6 cellular contexts compared by ENCODE assay signal in the genomic region with DNA sequence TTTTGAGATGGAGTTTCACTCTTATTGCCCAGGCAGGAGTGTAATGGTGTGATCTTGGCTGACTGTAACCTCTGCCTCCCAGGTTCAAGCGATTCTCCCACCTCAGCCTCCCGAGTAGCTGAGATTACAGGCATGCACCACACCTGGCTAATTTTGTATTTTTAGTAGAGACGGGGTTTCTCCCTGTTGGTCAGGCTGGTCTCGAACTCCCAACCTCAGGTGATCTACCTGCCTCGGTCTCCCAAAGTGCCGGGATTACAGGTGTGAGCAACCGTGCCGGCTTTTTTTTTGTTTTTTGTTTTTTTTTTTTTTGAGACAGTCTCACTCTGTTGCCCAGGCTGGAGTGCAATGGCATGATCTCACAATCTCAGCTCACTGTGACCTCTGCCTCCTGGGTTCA. TPM values are rescaled to one million over a fixed set of nuclear protein-coding genes. Genes with fewer than 3 reads are reported as not detected.
DNase-seq lines count a peak whose midpoint lies in the region; ATAC-seq and TF ChIP-seq lines count a peak whose summit lies in the region.
"Not testable (repeated sequence)": the region's sequence is repeated elsewhere in the genome, so short reads cannot be mapped to it uniquely, and the experiment has no call there.

No MANE protein-coding gene starts in this region.

- peak overlapping the region in 6 of 11 experiments; percentile 74 to 90 (median 82); a peak in 6 of 22 replicates for H3K27ac ChIP-seq in BLaER1 treated with 17β-estradiol and CSF1 and Interleukin-3, amounts not matched to agents 10 nM and 100 nM
- H3K27ac ChIP-seq in Peyer's patch (peak overlapping the region in 3 of 4 donors; percentile 75 to 98 (median 95)), colonic mucosa (peak overlapping the region; percentile 95), stomach (peak overlapping the region; percentile 88 to 94 (median 92))
- H3K27ac ChIP-seq in naive thymus-derived CD4-positive, alpha-beta T cell (ENCODE audit: low read depth, low read length), result not testable (repeated sequence)

- H3K9ac ChIP-seq in BLaER1 treated with 17β-estradiol and CSF1 and Interleukin-3, amounts not matched to agents 10 nM and 100 nM; colonic mucosa (ENCODE audit: low read depth in 2 of 2, low read length in 2 of 2): not testable (repeated sequence)

- H3K36me3 ChIP-seq in BLaER1 treated with 17β-estradiol and CSF1 and Interleukin-3, amounts not matched to agents 10 nM and 100 nM, result peaks cover 0 to 67% (median 34%) of the 10 kb centered on the region in 11 experiments; a peak in 17 of 22 replicates
- not testable (repeated sequence) for H3K36me3 ChIP-seq in Peyer's patch, colonic mucosa, stomach
- peaks cover 0 to 11% (median 0%) of the 10 kb centered on the region in 3 experiments for H3K36me3 ChIP-seq in naive thymus-derived CD4-positive, alpha-beta T cell (ENCODE audit: control insufficient read depth in 2 of 3, insufficient read depth in 3 of 3, low read length in 3 of 3)

- not testable (repeated sequence) for ATAC-seq in naive thymus-derived CD4-positive, alpha-beta T cell

- H3K9me3 Mint-ChIP-seq in activated T-cell treated with anti-CD3 and anti-CD28 coated beads, Interleukin-2, amount 50 U/mL, for 24 hours; naive thymus-derived CD4-positive, alpha-beta T cell: not testable (repeated sequence)

- CTCF ChIA-PET in naive thymus-derived CD4-positive, alpha-beta T cell (lab: Charles Lee), result not testable (repeated sequence)

- peak overlapping the region; percentile 40 for H3K27ac Mint-ChIP-seq in activated T-cell treated with anti-CD3 and anti-CD28 coated beads, Interleukin-2, amount 50 U/mL, for 24 hours
- H3K27ac Mint-ChIP-seq in naive thymus-derived CD4-positive, alpha-beta T cell, result peak overlapping the region in 5 of 9 donors; percentile 20 to 72 (median 59)

- not testable (repeated sequence) for TF ChIP-seq EP300 in stomach (IDR thresholded peaks at IDR 0.05)

- 82 to 94% (median 89%) methylated on average over 8 of the region's 8 CpGs for WGBS in stomach, 5 donors

- intact Hi-C loops in colonic mucosa (cut with DNase I); naive thymus-derived CD4-positive, alpha-beta T cell (cut with micrococcal nuclease); stomach (cut with DNase I; ENCODE audit: low total_unique reads): not testable (repeated sequence)

- H3K4me2 ChIP-seq in BLaER1 treated with 17β-estradiol and CSF1 and Interleukin-3, amounts not matched to agents 10 nM and 100 nM, result peak overlapping the region in 8 of 11 experiments; percentile 84 to 98 (median 90); a peak in 16 of 22 replicates

- H3K4me3 ChIP-seq in BLaER1 treated with 17β-estradiol and CSF1 and Interleukin-3, amounts not matched to agents 10 nM and 100 nM; Peyer's patch; colonic mucosa; naive thymus-derived CD4-positive, alpha-beta T cell (ENCODE audit: low read length); stomach: not testable (repeated sequence)

- H3K4me3 Mint-ChIP-seq in activated T-cell treated with anti-CD3 and anti-CD28 coated beads, Interleukin-2, amount 50 U/mL, for 24 hours, result not testable (repeated sequence)
- peak overlapping the region in 3 of 10 donors; percentile 2 to 72 (median 20) for H3K4me3 Mint-ChIP-seq in naive thymus-derived CD4-positive, alpha-beta T cell

- H3K27me3 Mint-ChIP-seq in activated T-cell treated with anti-CD3 and anti-CD28 coated beads, Interleukin-2, amount 50 U/mL, for 24 hours; naive thymus-derived CD4-positive, alpha-beta T cell: not testable (repeated sequence)

- not testable (repeated sequence) for H3K27me3 ChIP-seq in BLaER1 treated with 17β-estradiol and CSF1 and Interleukin-3, amounts not matched to agents 10 nM and 100 nM; Peyer's patch; colonic mucosa; naive thymus-derived CD4-positive, alpha-beta T cell (ENCODE audit: control insufficient read depth in 2 of 2, insufficient read depth in 2 of 2, low read length in 2 of 2); stomach

- H3K9me3 ChIP-seq in BLaER1 treated with 17β-estradiol and CSF1 and Interleukin-3, amounts not matched to agents 10 nM and 100 nM (replicated peaks in 1 of 11); Peyer's patch; colonic mucosa; naive thymus-derived CD4-positive, alpha-beta T cell (ENCODE audit: control insufficient read depth in 2 of 3, low read length in 3 of 3); stomach: not testable (repeated sequence)

- peaks cover 81 to 100% (median 96%) of the 10 kb centered on the region in 11 experiments for H4K20me1 ChIP-seq in BLaER1 treated with 17β-estradiol and CSF1 and Interleukin-3, amounts not matched to agents 10 nM and 100 nM

- TF ChIP-seq POLR2A in Peyer's patch (IDR thresholded peaks at IDR 0.05); stomach (IDR thresholded peaks at IDR 0.05): not testable (repeated sequence)

- H3K36me3 Mint-ChIP-seq in activated T-cell treated with anti-CD3 and anti-CD28 coated beads, Interleukin-2, amount 50 U/mL, for 24 hours (ENCODE audit: low read depth), result not testable (repeated sequence)
- peaks cover 0 to 12% (median 0%) of the 10 kb centered on the region in 5 donors for H3K36me3 Mint-ChIP-seq in naive thymus-derived CD4-positive, alpha-beta T cell

- H3K4me1 Mint-ChIP-seq in activated T-cell treated with anti-CD3 and anti-CD28 coated beads, Interleukin-2, amount 50 U/mL, for 24 hours (ENCODE audit: low read depth), result peaks cover 73% of the 10 kb centered on the region
- H3K4me1 Mint-ChIP-seq in naive thymus-derived CD4-positive, alpha-beta T cell, result peaks cover 41 to 77% (median 61%) of the 10 kb centered on the region in 7 donors

- TF ChIP-seq CTCF in Peyer's patch (IDR thresholded peaks at IDR 0.05); colonic mucosa (IDR thresholded peaks at IDR 0.05); stomach (IDR thresholded peaks at IDR 0.05): not testable (repeated sequence)

- POLR2A ChIA-PET in naive thymus-derived CD4-positive, alpha-beta T cell (lab: Charles Lee), result not testable (repeated sequence)

- peaks cover 87 to 100% (median 96%) of the 10 kb centered on the region in 10 experiments for H3K4me1 ChIP-seq in BLaER1 treated with 17β-estradiol and CSF1 and Interleukin-3, amounts not matched to agents 10 nM and 100 nM
- peaks cover 0 to 96% (median 38%) of the 10 kb centered on the region in 4 donors for H3K4me1 ChIP-seq in Peyer's patch
- peaks cover 58% of the 10 kb centered on the region for H3K4me1 ChIP-seq in colonic mucosa
- peaks cover 14 to 49% of the 10 kb centered on the region in 2 donors for H3K4me1 ChIP-seq in naive thymus-derived CD4-positive, alpha-beta T cell (ENCODE audit: control insufficient read depth in 2 of 2, insufficient read depth in 2 of 2, low read length in 2 of 2)
- H3K4me1 ChIP-seq in stomach, result peaks cover 87 to 99% (median 95%) of the 10 kb centered on the region in 4 donors

- DNase-seq in Peyer's patch; activated T-cell treated with anti-CD3 and anti-CD28 coated beads, Interleukin-2, amount 50 U/mL, for 24 hours; colonic mucosa; naive thymus-derived CD4-positive, alpha-beta T cell; stomach: not testable (repeated sequence)

RNA-seq across cellular contexts. Expression of gene DNM2, which starts 28.6 kb away (rescaled TPM):
- 100 to 1,000 TPM; 353 to 827 (median 464) TPM for total RNA-seq in Peyer's patch
- total RNA-seq in colonic mucosa, result 100 to 1,000 TPM; 450 to 461 TPM
- 100 to 1,000 TPM; 238 to 340 (median 269) TPM for total RNA-seq in naive thymus-derived CD4-positive, alpha-beta T cell
- polyA plus RNA-seq in naive thymus-derived CD4-positive, alpha-beta T cell, result 100 to 1,000 TPM in 1 of 2 donors, 10 to 100 TPM in 1; 49.1 to 111 TPM
- total RNA-seq in stomach, result 100 to 1,000 TPM; 270 to 541 (median 289) TPM
- 100 to 1,000 TPM in 1 of 3 donors, 10 to 100 TPM in 2; 77.8 to 130 (median 83.6) TPM for polyA plus RNA-seq in stomach

RNA-seq across cellular contexts. Expression of gene QTRT1, which starts 45.2 kb away (rescaled TPM):
- total RNA-seq in Peyer's patch, result 10 to 100 TPM; 25.9 to 85.0 (median 38.3) TPM
- total RNA-seq in colonic mucosa, result 10 to 100 TPM; 74.9 to 94.1 TPM
- 10 to 100 TPM; 36.1 to 63.4 (median 54.9) TPM for total RNA-seq in naive thymus-derived CD4-positive, alpha-beta T cell
- polyA plus RNA-seq in naive thymus-derived CD4-positive, alpha-beta T cell, result 10 to 100 TPM; 38.0 to 41.8 TPM
- 100 to 1,000 TPM in 2 of 5 donors, 10 to 100 TPM in 3; 21.7 to 104 (median 66.5) TPM for total RNA-seq in stomach
- 100 to 1,000 TPM; 113 to 153 (median 115) TPM for polyA plus RNA-seq in stomach
